ENCODE assay signal across 1 cellular context in genomic region chr10:5143137-5143536, GRCh38.
TF ChIP-seq lines count a peak whose summit lies in the region.

No MANE protein-coding gene starts in this region.

TF ChIP-seq in HepG2, 621 proteins besides CTCF, POLR2A, EP300 and RAD21 (continued from another document and continues in another):
- TF ChIP-seq ZNF660 (CRISPR knock-in tag; IDR thresholded peaks at IDR 0.05; ENCODE audit: borderline replicate concordance, low read depth) = no peak
- TF ChIP-seq MBNL3 (CRISPR knock-in tag; conservative IDR thresholded peaks at IDR 0.05) = no peak
- TF ChIP-seq ZBTB14 (CRISPR knock-in tag; IDR thresholded peaks at IDR 0.05) = no peak
- TF ChIP-seq CCDC6 (CRISPR knock-in tag; IDR thresholded peaks at IDR 0.05) = no peak
- no peak for TF ChIP-seq NFYB (CRISPR knock-in tag; IDR thresholded peaks at IDR 0.05)
- no peak for TF ChIP-seq ZNF678 (CRISPR knock-in tag; IDR thresholded peaks at IDR 0.05)
- no peak for TF ChIP-seq NFKBIZ (CRISPR knock-in tag; IDR thresholded peaks at IDR 0.05)
- no peak for TF ChIP-seq SMAD1 (CRISPR knock-in tag; IDR thresholded peaks at IDR 0.05; ENCODE audit: borderline replicate concordance, low read depth)
- TF ChIP-seq ZNF576 (CRISPR knock-in tag; IDR thresholded peaks at IDR 0.05) = no peak
- TF ChIP-seq XRCC5 (optimal IDR thresholded peaks at IDR 0.05; ENCODE audit: low read length) = no peak
- no peak for TF ChIP-seq ZNF883 (CRISPR knock-in tag; IDR thresholded peaks at IDR 0.05; ENCODE audit: not compliant biosample characterization)
- no peak for TF ChIP-seq TEAD3 (CRISPR knock-in tag; optimal IDR thresholded peaks at IDR 0.05; ENCODE audit: borderline replicate concordance)
- no peak for TF ChIP-seq ZNF770 (CRISPR knock-in tag; IDR thresholded peaks at IDR 0.05)
- TF ChIP-seq AGO1 (IDR thresholded peaks at IDR 0.05; ENCODE audit: low read depth, low read length, poor library complexity, severe bottlenecking) = no peak
- no peak for TF ChIP-seq NR1H2 (CRISPR knock-in tag; IDR thresholded peaks at IDR 0.05; ENCODE audit: borderline replicate concordance, low read depth)
- TF ChIP-seq HNRNPH1 (optimal IDR thresholded peaks at IDR 0.05; ENCODE audit: low read depth, low read length) = no peak
- peak; percentile 30; the same call in 1 of the 2 replicates for TF ChIP-seq FOSL2 (CRISPR knock-in tag; IDR thresholded peaks at IDR 0.05)
- no peak for TF ChIP-seq PRPF4 (IDR thresholded peaks at IDR 0.05; ENCODE audit: low read depth, low read length, poor library complexity, severe bottlenecking)
- peak; percentile 55; the same call in 1 of the 2 replicates for TF ChIP-seq GATAD2A (CRISPR knock-in tag; IDR thresholded peaks at IDR 0.05)
- no peak for TF ChIP-seq ZNF224 (CRISPR knock-in tag; IDR thresholded peaks at IDR 0.05)
- 0 out of 2 replicates have a peak, but pooled peaks have one; percentile 14 for TF ChIP-seq DRAP1 (CRISPR knock-in tag; IDR thresholded peaks at IDR 0.05)
- no peak for TF ChIP-seq PHF20 (CRISPR knock-in tag; IDR thresholded peaks at IDR 0.05)
- TF ChIP-seq TFE3 (CRISPR knock-in tag; IDR thresholded peaks at IDR 0.05) = no peak
- no peak for TF ChIP-seq AKNA (CRISPR knock-in tag; IDR thresholded peaks at IDR 0.05; ENCODE audit: borderline replicate concordance)
- no peak for TF ChIP-seq ZNF468 (CRISPR knock-in tag; IDR thresholded peaks at IDR 0.05)
- no peak for TF ChIP-seq TOE1 (CRISPR knock-in tag; IDR thresholded peaks at IDR 0.05)
- TF ChIP-seq ZNF619 (CRISPR knock-in tag; IDR thresholded peaks at IDR 0.05) = no peak
- TF ChIP-seq KAT7 (CRISPR knock-in tag; IDR thresholded peaks at IDR 0.05; ENCODE audit: borderline replicate concordance) = no peak
- no peak for TF ChIP-seq TCF12 (IDR thresholded peaks at IDR 0.05)
- TF ChIP-seq TCF12 (CRISPR knock-in tag; IDR thresholded peaks at IDR 0.05) = no peak
- TF ChIP-seq ELF1 (CRISPR knock-in tag; IDR thresholded peaks at IDR 0.05) = no peak
- no peak for TF ChIP-seq ISL2 (CRISPR knock-in tag; IDR thresholded peaks at IDR 0.05)
- TF ChIP-seq HNF1A (IDR thresholded peaks at IDR 0.05; ENCODE audit: low read depth) = no peak
- TF ChIP-seq HNF1A (CRISPR knock-in tag; IDR thresholded peaks at IDR 0.05; ENCODE audit: borderline replicate concordance) = no peak
- TF ChIP-seq KLF13 (CRISPR knock-in tag; IDR thresholded peaks at IDR 0.05) = no peak
- no peak for TF ChIP-seq ZNF101 (CRISPR knock-in tag; IDR thresholded peaks at IDR 0.05; ENCODE audit: borderline replicate concordance, low read depth)
- TF ChIP-seq ATF7 (IDR thresholded peaks at IDR 0.05) = no peak
- TF ChIP-seq ATF7 (CRISPR knock-in tag; IDR thresholded peaks at IDR 0.05) = no peak
- no peak for TF ChIP-seq GLMP (CRISPR knock-in tag; IDR thresholded peaks at IDR 0.05; ENCODE audit: borderline replicate concordance)
- TF ChIP-seq MZF1 (CRISPR knock-in tag; IDR thresholded peaks at IDR 0.05; ENCODE audit: borderline replicate concordance) = no peak
- TF ChIP-seq HOXA5 (CRISPR knock-in tag; IDR thresholded peaks at IDR 0.05) = no peak
- TF ChIP-seq PRMT3 (CRISPR knock-in tag; IDR thresholded peaks at IDR 0.05; ENCODE audit: borderline replicate concordance, low read depth) = no peak
- no peak for TF ChIP-seq MTF2 (CRISPR knock-in tag; IDR thresholded peaks at IDR 0.05; ENCODE audit: borderline replicate concordance)
- TF ChIP-seq FOXO4 (CRISPR knock-in tag; conservative IDR thresholded peaks at IDR 0.05) = no peak
